ENCODE assay signal across 8 cellular contexts in the genomic region with DNA sequence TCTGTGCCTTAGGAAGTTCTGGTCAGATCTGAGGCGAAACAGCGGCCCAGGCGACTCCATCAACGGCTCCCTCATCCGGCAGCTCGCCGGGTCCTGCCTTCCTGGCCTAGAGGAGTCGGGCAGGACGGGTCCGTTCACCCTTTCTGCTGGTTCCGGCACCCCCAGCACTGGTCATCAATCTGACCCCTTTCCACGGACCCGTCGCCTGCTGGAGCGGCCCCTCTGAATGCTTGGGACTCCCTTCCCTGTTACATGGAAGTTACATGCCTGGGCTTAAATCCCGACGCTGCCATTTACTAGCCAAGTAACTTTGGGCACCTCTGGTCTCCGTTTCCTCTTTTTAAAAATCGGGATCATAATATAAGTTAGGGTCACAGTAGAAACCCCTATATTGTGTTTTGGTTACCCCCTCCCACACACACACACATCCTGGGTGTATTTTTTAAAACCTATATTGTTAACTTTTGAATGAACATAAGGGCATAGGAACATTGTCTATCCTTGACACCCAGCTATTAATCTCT. TPM values are rescaled to one million over a fixed set of nuclear protein-coding genes. Genes with fewer than 3 reads are reported as not detected.
DNase-seq lines count a peak whose midpoint lies in the region; ATAC-seq and TF ChIP-seq lines count a peak whose summit lies in the region.

No MANE protein-coding gene starts in this region.

- POLR2A ChIA-PET in activated CD8-positive, alpha-beta T cell treated with anti-CD3 and anti-CD28 coated beads, Interleukin-2, amount 10 ng/mL, durations not matched to agents 7 days and 5 days (lab: Charles Lee): interaction anchor here (1.0 kb wide), 2 partner anchors 26 to 364 kb away, joined by 3 to 4 read pairs; no protein-coding TSS in a partner anchor

- H3K9ac ChIP-seq in iPS-20b (ENCODE audit: low read depth, low read length): peak overlapping the region; percentile 63; the same call in 1 of the 2 replicates

- no peaks in the 10 kb centered on the region for H3K27me3 ChIP-seq in CD4-positive, CD25-positive, alpha-beta regulatory T cell (ENCODE audit: control insufficient read depth, insufficient read depth, low read length)
- H3K27me3 ChIP-seq in iPS-20b (ENCODE audit: insufficient read depth, low read length): no peaks in the 10 kb centered on the region
- H3K27me3 ChIP-seq in suprapubic skin: no peaks in the 10 kb centered on the region

- CTCF ChIA-PET in activated CD8-positive, alpha-beta T cell treated with anti-CD3 and anti-CD28 coated beads, Interleukin-2, amount 10 ng/mL, durations not matched to agents 7 days and 5 days (lab: Charles Lee): interaction anchor here (1.1 to 1.4 kb wide), 3 partner anchors 42 to 340 kb away, joined by 3 to 5 read pairs (median 3); no protein-coding TSS in a partner anchor

- H3K4me1 ChIP-seq in CD4-positive, CD25-positive, alpha-beta regulatory T cell (ENCODE audit: control insufficient read depth, insufficient read depth, low read length, poor library complexity, severe bottlenecking): peaks cover 23% of the 10 kb centered on the region
- H3K4me1 ChIP-seq in iPS-20b (ENCODE audit: insufficient read depth, low read length): peaks cover 3% of the 10 kb centered on the region; the same call in 1 of the 2 replicates
- H3K4me1 ChIP-seq in suprapubic skin: peaks cover 51% of the 10 kb centered on the region

- no peak for TF ChIP-seq CTCF in suprapubic skin (IDR thresholded peaks at IDR 0.05)

- H3K36me3 Mint-ChIP-seq in CD4-positive, CD25-positive, alpha-beta regulatory T cell: peaks cover 16% of the 10 kb centered on the region
- H3K36me3 Mint-ChIP-seq in activated CD8-positive, alpha-beta T cell treated with anti-CD3 and anti-CD28 coated beads, Interleukin-2, amount 10 ng/mL, durations not matched to agents 7 days and 5 days (ENCODE audit: low read depth): peaks cover 21% of the 10 kb centered on the region

- H3K4me3 Mint-ChIP-seq in CD4-positive, CD25-positive, alpha-beta regulatory T cell: peak overlapping the region; percentile 91 to 95 (median 92)
- H3K4me3 Mint-ChIP-seq in activated CD8-positive, alpha-beta T cell treated with anti-CD3 and anti-CD28 coated beads, Interleukin-2, amount 10 ng/mL, durations not matched to agents 7 days and 5 days: peak overlapping the region; percentile 80

- H3K4me3 ChIP-seq in CD4-positive, CD25-positive, alpha-beta regulatory T cell (ENCODE audit: low read depth, low read length): peak overlapping the region; percentile 94
- H3K4me3 ChIP-seq in iPS-20b (ENCODE audit: low read length): peak overlapping the region; percentile 84; the same call in 1 of the 2 replicates
- H3K4me3 ChIP-seq in suprapubic skin: peak overlapping the region; percentile 97

- no peak for TF ChIP-seq EP300 in suprapubic skin (IDR thresholded peaks at IDR 0.05)

- DNase-seq in CD4-positive, CD25-positive, alpha-beta regulatory T cell: no peak
- no peak for DNase-seq in activated CD8-positive, alpha-beta T cell treated with anti-CD3 and anti-CD28 coated beads, Interleukin-2, amount 10 ng/mL, durations not matched to agents 7 days and 5 days
- no peak for DNase-seq in suprapubic skin (ENCODE audit: low spot score in 2 of 2)
- no peak for DNase-seq in nucleus accumbens (lab: John Stamatoyannopoulos, UW)
- no peak for DNase-seq in NCI-H187 (lab: John Stamatoyannopoulos, UW)
- no peak for DNase-seq in islet precursor cell

- peak in 1 of 2 donors; percentile 3 for ATAC-seq in CD4-positive, CD25-positive, alpha-beta regulatory T cell (ENCODE audit: low read depth in 2 of 2)
- ATAC-seq in HG02678 (IDR thresholded peaks at IDR 0.05; ENCODE audit: unreplicated experiment): peak; percentile 10
- no peak for ATAC-seq in activated CD8-positive, alpha-beta T cell treated with anti-CD3 and anti-CD28 coated beads, Interleukin-2, amount 10 ng/mL, durations not matched to agents 7 days and 5 days

- H3K9me3 ChIP-seq in CD4-positive, CD25-positive, alpha-beta regulatory T cell (ENCODE audit: control insufficient read depth in 2 of 2, low read length in 2 of 2): no peaks in the 10 kb centered on the region
- H3K9me3 ChIP-seq in iPS-20b (ENCODE audit: insufficient read depth, low read depth, low read length) (no peaks in the 10 kb centered on the region; the same call in 1 of the 2 replicates), suprapubic skin (no peaks in the 10 kb centered on the region)

- H3K27ac ChIP-seq in CD4-positive, CD25-positive, alpha-beta regulatory T cell (ENCODE audit: insufficient read depth, low read length, poor library complexity, severe bottlenecking): peak overlapping the region; percentile 63
- H3K27ac ChIP-seq in iPS-20b (ENCODE audit: low read length) (no peak overlapping the region), suprapubic skin (peak overlapping the region; percentile 85)

- no peaks in the 10 kb centered on the region for H3K27me3 Mint-ChIP-seq in CD4-positive, CD25-positive, alpha-beta regulatory T cell
- no peaks in the 10 kb centered on the region for H3K27me3 Mint-ChIP-seq in activated CD8-positive, alpha-beta T cell treated with anti-CD3 and anti-CD28 coated beads, Interleukin-2, amount 10 ng/mL, durations not matched to agents 7 days and 5 days (ENCODE audit: low read depth)

- WGBS in suprapubic skin: 24% methylated on average over 4 of the region's 19 CpGs

- peaks cover 28 to 44% (median 38%) of the 10 kb centered on the region in 4 donors for H3K4me1 Mint-ChIP-seq in CD4-positive, CD25-positive, alpha-beta regulatory T cell
- peaks cover 43% of the 10 kb centered on the region for H3K4me1 Mint-ChIP-seq in activated CD8-positive, alpha-beta T cell treated with anti-CD3 and anti-CD28 coated beads, Interleukin-2, amount 10 ng/mL, durations not matched to agents 7 days and 5 days (ENCODE audit: low read depth)

- H3K36me3 ChIP-seq in CD4-positive, CD25-positive, alpha-beta regulatory T cell (ENCODE audit: control insufficient read depth, insufficient read depth, low read length): no peaks in the 10 kb centered on the region
- H3K36me3 ChIP-seq in iPS-20b (ENCODE audit: insufficient read depth, low read depth, low read length) (peaks cover 11% of the 10 kb centered on the region; the same call in 1 of the 2 replicates), suprapubic skin (no peaks in the 10 kb centered on the region)

- peak overlapping the region; percentile 64 to 94 (median 79) for H3K27ac Mint-ChIP-seq in CD4-positive, CD25-positive, alpha-beta regulatory T cell
- H3K27ac Mint-ChIP-seq in activated CD8-positive, alpha-beta T cell treated with anti-CD3 and anti-CD28 coated beads, Interleukin-2, amount 10 ng/mL, durations not matched to agents 7 days and 5 days: peak overlapping the region; percentile 83

- peaks cover 0 to 4% (median 0%) of the 10 kb centered on the region in 7 donors for H3K9me3 Mint-ChIP-seq in CD4-positive, CD25-positive, alpha-beta regulatory T cell
- no peaks in the 10 kb centered on the region for H3K9me3 Mint-ChIP-seq in activated CD8-positive, alpha-beta T cell treated with anti-CD3 and anti-CD28 coated beads, Interleukin-2, amount 10 ng/mL, durations not matched to agents 7 days and 5 days (ENCODE audit: insufficient read depth)

- no peak for TF ChIP-seq POLR2A in suprapubic skin (IDR thresholded peaks at IDR 0.05)

RNA-seq across cellular contexts. Expression of a gene that starts 0.6 kb away (rescaled TPM):
- 10.9 TPM for total RNA-seq in CD4-positive, CD25-positive, alpha-beta regulatory T cell
- polyA plus RNA-seq in CD4-positive, CD25-positive, alpha-beta regulatory T cell: 10 to 100 TPM; 25.6 to 32.7 (median 28.2) TPM
- 10 to 100 TPM; 49.7 to 50.2 TPM for total RNA-seq in activated CD8-positive, alpha-beta T cell treated with anti-CD3 and anti-CD28 coated beads, Interleukin-2, amount 10 ng/mL, durations not matched to agents 7 days and 5 days
- 10 to 100 TPM; 13.7 to 76.1 (median 54.1) TPM for total RNA-seq in suprapubic skin

RNA-seq across cellular contexts. Expression of a gene that starts 26.7 kb away (rescaled TPM):
- total RNA-seq in CD4-positive, CD25-positive, alpha-beta regulatory T cell: 24.8 TPM
- polyA plus RNA-seq in CD4-positive, CD25-positive, alpha-beta regulatory T cell: 1 to 10 TPM; 4.8 to 7.3 (median 7.0) TPM
- 10 to 100 TPM; 22.3 to 25.2 TPM for total RNA-seq in activated CD8-positive, alpha-beta T cell treated with anti-CD3 and anti-CD28 coated beads, Interleukin-2, amount 10 ng/mL, durations not matched to agents 7 days and 5 days
- 10 to 100 TPM in 2 of 4 donors, 1 to 10 TPM in 2; 9.2 to 22.8 (median 13.4) TPM for total RNA-seq in suprapubic skin
